ENCODE assay signal across 25 cellular contexts in genomic region chr22:24417901-24418641, GRCh38. TPM values are rescaled to one million over a fixed set of nuclear protein-coding genes. Genes with fewer than 3 reads are reported as not detected.
DNase-seq lines count a peak whose midpoint lies in the region; ATAC-seq, FAIRE-seq and TF ChIP-seq lines count a peak whose summit lies in the region.
"Had no signal": no experiment of that assay in that cellular context is flagged by ENCODE, and none has a peak within 500 bp of the region (broad histone marks: within the 10 kb centered on the region; RNA-seq: fewer than 3 reads in every experiment).

No MANE protein-coding gene starts in this region.

- H3K9me3 ChIP-seq in breast epithelium (no peaks in the 10 kb centered on the region), K562 (replicated peaks; ENCODE audit: control insufficient read depth, insufficient read depth, low read depth, low read length) (no peaks in the 10 kb centered on the region), kidney (ENCODE audit: control insufficient read depth in 1 of 2, low read length in 2 of 2) (no peaks in the 10 kb centered on the region), upper lobe of right lung (no peaks in the 10 kb centered on the region)
- H3K9me3 ChIP-seq: A549, esophagus muscularis mucosa, pancreas, upper lobe of left lung had no signal

- H3K9me1 ChIP-seq in K562 (ENCODE audit: control insufficient read depth, insufficient read depth, low read length), result no peaks in the 10 kb centered on the region

- no peaks in the 10 kb centered on the region for H3K27me3 Mint-ChIP-seq in MCF 10A (ENCODE audit: insufficient read depth, unreplicated experiment)
- H3K27me3 Mint-ChIP-seq: activated naive CD8-positive, alpha-beta T cell treated with anti-CD3 and anti-CD28 coated beads, Interleukin-2, amount 10 ng/mL, durations not matched to agents 7 days and 5 days had no signal

- H2AFZ ChIP-seq in K562 (ENCODE audit: low read depth, low read length), result no peak overlapping the region

- H3K36me3 ChIP-seq in breast epithelium (peaks cover 6% of the 10 kb centered on the region), K562 (ENCODE audit: control insufficient read depth, insufficient read depth, low read length) (peaks cover 19% of the 10 kb centered on the region; the same call in 1 of the 3 replicates), kidney (ENCODE audit: control insufficient read depth in 1 of 2, insufficient read depth in 2 of 2, low read length in 2 of 2) (peaks cover 4 to 11% of the 10 kb centered on the region in 2 donors), upper lobe of right lung (peaks cover 35% of the 10 kb centered on the region)

- in situ Hi-C loops in K562 (cut with MboI), result loop anchor here (5.0 to 10.0 kb wide), 2 partner anchors 94 to 357 kb away; partner anchors contain the start of gene PIWIL3

- CTCF ChIA-PET in MCF 10A (lab: Yijun Ruan, JAX), result interaction anchor here (0.5 to 1.7 kb wide), 4 partner anchors 9 to 853 kb away, joined by 3 to 11 read pairs (median 4); no protein-coding TSS in a partner anchor
- CTCF ChIA-PET in K562 (lab: Yijun Ruan, JAX; ENCODE audit: low intra/inter-chr PET ratio), result no interaction called here

- ATAC-seq in K562 (no peak), upper lobe of right lung (peak; percentile 1), GM21526 (IDR thresholded peaks at IDR 0.05; ENCODE audit: low FRiP score, unreplicated experiment) (no peak)
- ATAC-seq: A549; activated CD4-positive, alpha-beta T cell treated with anti-CD3 and anti-CD28 coated beads for 36 hours; activated CD8-positive, alpha-beta memory T cell treated with anti-CD3 and anti-CD28 coated beads, Interleukin-2, amount 10 ng/mL, durations not matched to agents 7 days and 5 days; pancreas had no signal

- POLR2A ChIA-PET in MCF 10A (lab: Yijun Ruan, JAX) (interaction anchor here (0.5 to 1.5 kb wide), 5 partner anchors 9 to 42 kb away, joined by 3 to 4 read pairs (median 4); no protein-coding TSS in a partner anchor), K562 (lab: Yijun Ruan, JAX) (interaction anchor here (1.0 kb wide), 2 partner anchors 11 to 112 kb away, joined by 3 read pairs; no protein-coding TSS in a partner anchor)

- H3K4me1 ChIP-seq in breast epithelium (peaks cover 0 to 11% of the 10 kb centered on the region in 2 donors), K562 (replicated peaks in 1 of 2; ENCODE audit: control insufficient read depth in 2 of 2, insufficient read depth in 2 of 2, low read length in 2 of 2) (peaks cover 0 to 7% of the 10 kb centered on the region in 2 experiments; a peak in 2 of 5 replicates), kidney (ENCODE audit: control insufficient read depth in 1 of 2, insufficient read depth in 1 of 2, low read depth in 1 of 2, low read length in 2 of 2) (peaks cover 5 to 11% of the 10 kb centered on the region in 2 donors), upper lobe of right lung (peaks cover 29% of the 10 kb centered on the region)
- H3K4me1 ChIP-seq: A549, pancreas had no signal

- H3K27me3 ChIP-seq in breast epithelium (no peaks in the 10 kb centered on the region), K562 (ENCODE audit: control insufficient read depth in 2 of 2, insufficient read depth in 2 of 2, low read length in 2 of 2) (no peaks in the 10 kb centered on the region), upper lobe of right lung (no peaks in the 10 kb centered on the region)
- H3K27me3 ChIP-seq: pancreas, upper lobe of left lung had no signal

- DNase-seq in MCF 10A (ENCODE audit: unreplicated experiment), result peak; percentile 80
- DNase-seq in breast epithelium (ENCODE audit: low spot score in 2 of 2), result no peak
- DNase-seq in K562 (ENCODE audit: extremely low read depth in 1 of 4, low spot score in 3 of 4), result no peak
- peak; percentile 68 for DNase-seq in kidney
- DNase-seq in upper lobe of right lung, result no peak
- DNase-seq in KG1 (lab: John Stamatoyannopoulos, UW), result no peak
- no peak for DNase-seq in inferior parietal cortex (ENCODE audit: extremely low spot score)
- DNase-seq: activated CD4-positive, alpha-beta T cell treated with anti-CD3 and anti-CD28 coated beads for 36 hours; activated CD8-positive, alpha-beta memory T cell treated with anti-CD3 and anti-CD28 coated beads, Interleukin-2, amount 10 ng/mL, durations not matched to agents 7 days and 5 days; activated naive CD8-positive, alpha-beta T cell treated with anti-CD3 and anti-CD28 coated beads, Interleukin-2, amount 10 ng/mL, durations not matched to agents 7 days and 5 days; DMS 273 treated with DMSO at 0.1 percent for 48 hours; GF-D8; NCI-H2029; NCI-H446 treated with DMSO at 0.1 percent for 48 hours; SW 1271 had no signal

- H3K79me2 ChIP-seq in K562 (ENCODE audit: control insufficient read depth, insufficient read depth, low read length), result no peaks in the 10 kb centered on the region

- 72% methylated on average over 7 of the region's 16 CpGs for WGBS in K562 (ENCODE audit: insufficient coverage, low coverage, missing lambda C conversion rate)

- no peak overlapping the region for H3K27ac Mint-ChIP-seq in MCF 10A (ENCODE audit: low read depth, unreplicated experiment)
- H3K27ac Mint-ChIP-seq: activated CD4-positive, alpha-beta T cell treated with anti-CD3 and anti-CD28 coated beads for 36 hours; activated CD8-positive, alpha-beta memory T cell treated with anti-CD3 and anti-CD28 coated beads, Interleukin-2, amount 10 ng/mL, durations not matched to agents 7 days and 5 days; activated naive CD8-positive, alpha-beta T cell treated with anti-CD3 and anti-CD28 coated beads, Interleukin-2, amount 10 ng/mL, durations not matched to agents 7 days and 5 days; memory B cell had no signal

- H3K9ac ChIP-seq in K562 (ENCODE audit: insufficient read depth in 1 of 2, low read depth in 2 of 2, low read length in 2 of 2), result no peak overlapping the region
- H3K9ac ChIP-seq in kidney (ENCODE audit: low read length in 2 of 2), result no peak overlapping the region

- no peak for TF ChIP-seq EP300 in K562 (IDR thresholded peaks at IDR 0.05; ENCODE audit: low read length)

- no peak overlapping the region for H3K27ac ChIP-seq in breast epithelium
- no peak overlapping the region for H3K27ac ChIP-seq in K562 (ENCODE audit: extremely low read depth, low read depth, low read length)
- no peak overlapping the region for H3K27ac ChIP-seq in kidney (ENCODE audit: low read depth in 2 of 2, low read length in 2 of 2)
- H3K27ac ChIP-seq in upper lobe of right lung, result no peak overlapping the region
- H3K27ac ChIP-seq: A549, dorsolateral prefrontal cortex, esophagus muscularis mucosa, HL-60, pancreas had no signal

- no TSS peak for BruUV-seq in MCF 10A (replicated peaks; lab: Mats Ljungman, UMichigan)
- BruUV-seq in K562 (replicated peaks; lab: Mats Ljungman, UMichigan), result no TSS peak

- no peaks in the 10 kb centered on the region for H3K9me3 Mint-ChIP-seq in MCF 10A (ENCODE audit: unreplicated experiment)
- H3K9me3 Mint-ChIP-seq: activated naive CD8-positive, alpha-beta T cell treated with anti-CD3 and anti-CD28 coated beads, Interleukin-2, amount 10 ng/mL, durations not matched to agents 7 days and 5 days; brain; CD14-positive monocyte; memory B cell had no signal

- no peak for TF ChIP-seq CTCF in MCF 10A (IDR thresholded peaks at IDR 0.05; ENCODE audit: unreplicated experiment)
- no peak for TF ChIP-seq CTCF in breast epithelium (IDR thresholded peaks at IDR 0.05)
- no peak for TF ChIP-seq CTCF in K562 (IDR thresholded peaks at IDR 0.05 in 2 of 3, conservative IDR thresholded peaks at IDR 0.05 in 1 of 3; ENCODE audit: insufficient read depth in 2 of 3, low read depth in 1 of 3, low read length in 3 of 3)
- TF ChIP-seq CTCF in kidney (IDR thresholded peaks at IDR 0.05; ENCODE audit: borderline replicate concordance, extremely low read depth, insufficient read depth), result no peak
- no peak for TF ChIP-seq CTCF in upper lobe of right lung (IDR thresholded peaks at IDR 0.05)

- peaks cover 6% of the 10 kb centered on the region for H3K4me1 Mint-ChIP-seq in MCF 10A (ENCODE audit: insufficient read depth, unreplicated experiment)
- H3K4me1 Mint-ChIP-seq: activated CD4-positive, alpha-beta T cell treated with anti-CD3 and anti-CD28 coated beads for 36 hours; activated CD8-positive, alpha-beta memory T cell treated with anti-CD3 and anti-CD28 coated beads, Interleukin-2, amount 10 ng/mL, durations not matched to agents 7 days and 5 days had no signal

- FAIRE-seq in K562 (lab: Jason Lieb, UNC) (no peak), kidney (lab: Jason Lieb, UNC) (no peak)
- FAIRE-seq: A549, pancreas had no signal

- no peak for TF ChIP-seq RAD21 in K562 (CRISPR knock-in tag; conservative IDR thresholded peaks at IDR 0.05 in 1 of 2, IDR thresholded peaks at IDR 0.05 in 1 of 2)

- intact Hi-C loops in MCF 10A (cut with micrococcal nuclease) (no loop called here), breast epithelium (cut with DNase I; ENCODE audit: low total_unique reads) (no loop called here), K562 (cut with micrococcal nuclease) (no loop called here), kidney (cut with DNase I) (no loop called here), upper lobe of right lung (cut with DNase I) (no loop called here)

- H3K4me3 ChIP-seq in breast epithelium, result no peak overlapping the region
- no peak overlapping the region for H3K4me3 ChIP-seq in K562
- no peak overlapping the region for H3K4me3 ChIP-seq in kidney (ENCODE audit: low read length in 2 of 2)
- H3K4me3 ChIP-seq in upper lobe of right lung, result no peak overlapping the region
- H3K4me3 ChIP-seq: A549, dorsolateral prefrontal cortex, esophagus muscularis mucosa, pancreas, upper lobe of left lung had no signal

- TF ChIP-seq POLR2A in breast epithelium (IDR thresholded peaks at IDR 0.05) (no peak), K562 (conservative IDR thresholded peaks at IDR 0.05) (no peak)

- H3K4me3 Mint-ChIP-seq in MCF 10A (ENCODE audit: unreplicated experiment), result no peak overlapping the region
- H3K4me3 Mint-ChIP-seq: activated CD4-positive, alpha-beta T cell treated with anti-CD3 and anti-CD28 coated beads for 36 hours; activated CD8-positive, alpha-beta memory T cell treated with anti-CD3 and anti-CD28 coated beads, Interleukin-2, amount 10 ng/mL, durations not matched to agents 7 days and 5 days; activated naive CD8-positive, alpha-beta T cell treated with anti-CD3 and anti-CD28 coated beads, Interleukin-2, amount 10 ng/mL, durations not matched to agents 7 days and 5 days; brain; CD14-positive monocyte; memory B cell had no signal

- no peak overlapping the region for H3K4me2 ChIP-seq in K562 (ENCODE audit: insufficient read depth, low read length)
- H3K4me2 ChIP-seq: A549 had no signal

- H4K20me1 ChIP-seq in K562 (replicated peaks; ENCODE audit: control insufficient read depth, insufficient read depth, low read length), result peaks cover 3% of the 10 kb centered on the region; the same call in 1 of the 2 replicates

- H3K36me3 Mint-ChIP-seq in MCF 10A (ENCODE audit: insufficient read depth, unreplicated experiment), result peaks cover 35% of the 10 kb centered on the region
- H3K36me3 Mint-ChIP-seq: activated naive CD8-positive, alpha-beta T cell treated with anti-CD3 and anti-CD28 coated beads, Interleukin-2, amount 10 ng/mL, durations not matched to agents 7 days and 5 days had no signal

RNA-seq across cellular contexts. Expression of gene ADORA2A, which starts 9.3 kb away (rescaled TPM):
- total RNA-seq in MCF 10A (2022) (0.96 and 1.4 TPM in 2 replicates), breast epithelium (1 to 10 TPM; 1.8 to 4.3 (median 3.4) TPM), K562 (2014; rRNA removed) (0.61 and 2.1 TPM in 2 replicates), K562 (2014; rRNA removed; fragmentation: Illumina TruSeq; extraction: Trizol) (0.15 and 0.29 TPM in 2 replicates), K562 (2015; rRNA removed; fragmentation: Illumina TruSeq; extraction: Trizol) (0.53 and 0.80 TPM in 2 replicates), K562 (2021) (0.66 and 0.98 TPM in 2 replicates), kidney (6.9 TPM), upper lobe of right lung (17.2 TPM)
- 4.8 and 9.2 TPM in 2 replicates for total RNA-seq in K562 (2011; cell fraction: chromatin; rRNA removed; ENCODE audit: low replicate concordance)
- 3.6 and 5.2 TPM in 2 replicates for total RNA-seq in K562 (2011; cell fraction: nucleolus; rRNA removed)
- total RNA-seq in K562 (2011; cell fraction: nucleoplasm; rRNA removed), result 5.9 and 6.1 TPM in 2 replicates
- polyA plus RNA-seq in K562 (2011; rRNA removed) (0.49 and 1.2 TPM in 2 replicates), K562 (2014; fragmentation: Illumina TruSeq; extraction: Trizol) (0.58 and 0.65 TPM in 2 replicates), K562 (2014; fragmentation: Nextera tagmentation; extraction: Ambion mirVana) (not detected), K562 (2014; rRNA removed) (0.54 and 1.2 TPM in 2 replicates), kidney (ENCODE audit: insufficient read depth, low read depth, low replicate concordance) (6.1 TPM)
- polyA plus RNA-seq in K562 (2011; cell fraction: cytosol; rRNA removed), result 2.1 and 2.8 TPM in 2 replicates
- 3.2 and 3.4 TPM in 2 replicates for polyA plus RNA-seq in K562 (2011; cell fraction: nucleus; rRNA removed)
- 0.90 and 2.1 TPM in 2 replicates for polyA plus RNA-seq in K562 (2012)
- 1.3 and 2.9 TPM in 2 replicates for polyA minus RNA-seq in K562 (2011; rRNA and poly(A)+ RNA removed)
- 2.2 TPM in 1 of 2 replicates, not detected in the other for polyA minus RNA-seq in K562 (2011; cell fraction: cytosol; rRNA and poly(A)+ RNA removed)
- 1.5 and 3.7 TPM in 2 replicates for polyA minus RNA-seq in K562 (2011; cell fraction: nucleus; rRNA and poly(A)+ RNA removed)

Comparison
In these comparisons a context has a peak if more than half of its experiments do, and no peak if none do; other contexts are left out.
1. DNase-seq: peak in MCF 10A (single experiment) and kidney (single experiment); none in breast epithelium (0 of 2), K562 (0 of 4), upper lobe of right lung (single experiment), KG1 (single experiment) and inferior parietal cortex (single experiment).